In the genomic region with DNA sequence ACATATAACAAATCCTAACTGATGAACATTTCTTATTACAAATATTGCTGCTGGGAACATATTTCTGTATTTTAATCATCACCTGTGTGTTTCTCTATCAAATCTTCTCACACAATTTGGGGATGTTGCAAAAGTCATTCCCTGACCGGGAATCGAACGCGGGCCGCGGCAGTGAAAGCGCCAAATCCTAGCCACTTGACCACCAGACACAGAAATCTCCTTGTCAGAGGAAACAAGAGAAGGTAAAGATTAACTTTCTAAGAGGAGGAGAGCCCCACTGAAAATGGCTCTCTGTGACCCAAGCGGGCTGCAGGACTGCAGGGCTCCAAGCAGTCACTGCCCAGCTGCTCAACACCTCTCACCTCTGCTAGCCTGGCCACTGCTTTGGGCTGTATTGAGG, we compare ENCODE assay signal across 34 cellular contexts.
"Had no signal": no experiment of that assay in that cellular context is flagged by ENCODE, and none has a peak within 500 bp of the region (broad histone marks: within the 10 kb centered on the region; RNA-seq: fewer than 3 reads in every experiment).

No MANE protein-coding gene starts in this region.

- H3K36me3 ChIP-seq: adrenal gland, ascending aorta, brain microvascular endothelial cell, breast epithelium, cardiac muscle cell had no signal

- H3K27ac ChIP-seq: adrenal gland, ascending aorta, body of pancreas, brain microvascular endothelial cell, breast epithelium, cardiac muscle cell had no signal

- H3K4me3 ChIP-seq: adrenal gland, ascending aorta, body of pancreas, breast epithelium, cardiac muscle cell had no signal

- H3K4me1 ChIP-seq: adrenal gland, ascending aorta, body of pancreas, breast epithelium had no signal

- H3K27me3 ChIP-seq: adrenal gland, ascending aorta, body of pancreas, brain microvascular endothelial cell had no signal

- DNase-seq: activated effector memory CD4-positive, alpha-beta T cell treated with anti-CD3 and anti-CD28 coated beads, Interleukin-2, amount 50 U/mL, for 16 hours; activated effector memory CD4-positive, alpha-beta T cell treated with Interleukin-2 at 50 U/mL for 16 hours; activated gamma-delta T cell; activated gamma-delta T cell treated with Interleukin-2 at 50 U/mL for 16 hours; activated naive CD4-positive, alpha-beta T cell; activated naive CD4-positive, alpha-beta T cell treated with anti-CD3 and anti-CD28 coated beads for 36 hours; activated naive CD4-positive, alpha-beta T cell treated with anti-CD3 and anti-CD28 coated beads, Interleukin-2, amount 10 ng/mL, durations not matched to agents 7 days and 5 days; activated naive CD4-positive, alpha-beta T cell treated with anti-CD3 and anti-CD28 coated beads, Interleukin-2, amount 50 U/mL, for 16 hours; activated naive CD4-positive, alpha-beta T cell treated with Interleukin-2 at 50 U/mL for 16 hours; activated naive CD8-positive, alpha-beta T cell treated with anti-CD3 and anti-CD28 coated beads for 36 hours; activated naive CD8-positive, alpha-beta T cell treated with anti-CD3 and anti-CD28 coated beads, Interleukin-2, amount 10 ng/mL, durations not matched to agents 7 days and 5 days; activated naive CD8-positive, alpha-beta T cell treated with anti-CD3 and anti-CD28 coated beads, Interleukin-2, amount 50 U/mL, for 24 hours; activated T-cell treated with anti-CD3 and anti-CD28 coated beads, Interleukin-2, amount 50 U/mL, for 1 hour; activated T-cell treated with anti-CD3 and anti-CD28 coated beads, Interleukin-2, amount 50 U/mL, for 24 hours; activated T-cell treated with anti-CD3 and anti-CD28 coated beads, Interleukin-2, amount 50 U/mL, for 4 hours; activated T-cell treated with anti-CD3 and anti-CD28 coated beads, Interleukin-2, amount 50 U/mL, for 48 hours; activated T-cell treated with anti-CD3 and anti-CD28 coated beads, Interleukin-2, amount 50 U/mL, for 72 hours; adrenal gland; amniotic stem cell; amygdala; anterior cingulate cortex; aorta; body of pancreas; brain microvascular endothelial cell; caudate nucleus; central memory CD4-positive, alpha-beta T cell; cerebellar nuclear complex had no signal

- H3K9me3 ChIP-seq: adrenal gland had no signal

- FAIRE-seq: astrocyte, bronchial epithelial cell had no signal

- ATAC-seq: activated naive CD4-positive, alpha-beta T cell treated with anti-CD3 and anti-CD28 coated beads, Interleukin-2, amount 50 U/mL, for 72 hours; activated naive CD8-positive, alpha-beta T cell treated with anti-CD3 and anti-CD28 coated beads, Interleukin-2, amount 50 U/mL, for 24 hours; activated T-cell treated with anti-CD3 and anti-CD28 coated beads, Interleukin-2, amount 50 U/mL, for 4 hours; activated T-cell treated with anti-CD3 and anti-CD28 coated beads, Interleukin-2, amount 50 U/mL, for 72 hours; activated T-helper 17 cell treated with anti-CD3 and anti-CD28 coated beads, Interleukin-2, amount 50 U/mL, for 72 hours; body of pancreas had no signal
